ENCODE assay signal across 23 cellular contexts in genomic region chr1:47616036-47616435, GRCh38.
DNase-seq lines count a peak whose midpoint lies in the region; ATAC-seq and TF ChIP-seq lines count a peak whose summit lies in the region.
"Had no signal": no experiment of that assay in that cellular context is flagged by ENCODE, and none has a peak within 500 bp of the region (broad histone marks: within the 10 kb centered on the region; RNA-seq: fewer than 3 reads in every experiment).

No MANE protein-coding gene starts in this region.

- no peak overlapping the region for H4K5ac ChIP-seq in H9 (ENCODE audit: insufficient read length, low read depth, low read length)

- H3K27ac ChIP-seq in H9 (ENCODE audit: insufficient read length, low read depth, low read length) = no peak overlapping the region
- H3K27ac ChIP-seq: HL-60 had no signal

- no peak overlapping the region for H2AK5ac ChIP-seq in H9 (ENCODE audit: insufficient read length, low read length)

- peaks cover 22% of the 10 kb centered on the region for H3K27me3 Mint-ChIP-seq in H9 (ENCODE audit: low read depth)
- H3K27me3 Mint-ChIP-seq in activated T-helper 2 cell treated with anti-CD3 and anti-CD28 coated beads, Interferon-gamma antibody, Interleukin-2, Interleukin-4, amounts not matched to agents 10 μg/mL and 5 μg/mL and 100 μg/mL, durations not matched to agents 14 hours and 24 hours and 36 hours (ENCODE audit: low read depth) = no peaks in the 10 kb centered on the region
- H3K27me3 Mint-ChIP-seq: CD4-positive, CD25-positive, alpha-beta regulatory T cell had no signal

- no peak overlapping the region for H4K8ac ChIP-seq in H9 (replicated peaks; ENCODE audit: insufficient read length, low read depth, low read length)

- no peak overlapping the region for H3K4me3 Mint-ChIP-seq in H9
- H3K4me3 Mint-ChIP-seq in activated T-helper 2 cell treated with anti-CD3 and anti-CD28 coated beads, Interferon-gamma antibody, Interleukin-2, Interleukin-4, amounts not matched to agents 10 μg/mL and 5 μg/mL and 100 μg/mL, durations not matched to agents 14 hours and 24 hours and 36 hours (ENCODE audit: low read depth) = no peak overlapping the region
- no peak overlapping the region for H3K4me3 Mint-ChIP-seq in stimulated activated effector memory CD8-positive, alpha-beta T cell treated with anti-CD3 and anti-CD28 coated beads, Interleukin-12 subunit alpha, Interleukin-12 subunit beta, amount 100 ng/mL, for 72 hours
- H3K4me3 Mint-ChIP-seq: CD4-positive, CD25-positive, alpha-beta regulatory T cell; HFFc6 had no signal

- DNase-seq in H9 (peak; percentile 12), left lobe of liver (ENCODE audit: low spot score) (peak; percentile 30), medulla oblongata (ENCODE audit: extremely low spot score) (no peak), T-helper 2 cell (no peak)
- DNase-seq in activated T-helper 2 cell treated with anti-CD3 and anti-CD28 coated beads, Interferon-gamma antibody, Interleukin-2, Interleukin-4, amounts not matched to agents 10 μg/mL and 5 μg/mL and 100 μg/mL, durations not matched to agents 14 hours and 24 hours and 36 hours (ENCODE audit: low spot score) = peak; percentile 2
- peak in 1 of 2 donors; percentile 43 for DNase-seq in stimulated activated effector memory CD8-positive, alpha-beta T cell treated with anti-CD3 and anti-CD28 coated beads, Interleukin-12 subunit alpha, Interleukin-12 subunit beta, amount 100 ng/mL, for 72 hours (ENCODE audit: low spot score in 2 of 2)
- no peak for DNase-seq in activated T-cell treated with anti-CD3 and anti-CD28 coated beads, Interleukin-2, amount 50 U/mL, for 48 hours
- DNase-seq: CD4-positive, CD25-positive, alpha-beta regulatory T cell; COR-L47; DMS 273 treated with DMSO at 0.1 percent for 48 hours; DMS79 treated with DMSO at 0.1 percent for 48 hours; HFFc6; KBM-7; MM.1S; NCI-H1048; NCI-H1436; NCI-H187 treated with DMSO at 0.1 percent for 48 hours; NCI-H2107; NCI-H446 treated with DMSO at 0.1 percent for 48 hours; NCI-H526 treated with DMSO at 0.1 percent for 48 hours; SHP77 had no signal

- H2AFZ ChIP-seq in H9 (ENCODE audit: low read length) = no peak overlapping the region

- no peaks in the 10 kb centered on the region for H3K36me3 Mint-ChIP-seq in H9 (ENCODE audit: insufficient read depth in 1 of 3, low read depth in 3 of 3)
- H3K36me3 Mint-ChIP-seq in activated T-helper 2 cell treated with anti-CD3 and anti-CD28 coated beads, Interferon-gamma antibody, Interleukin-2, Interleukin-4, amounts not matched to agents 10 μg/mL and 5 μg/mL and 100 μg/mL, durations not matched to agents 14 hours and 24 hours and 36 hours (ENCODE audit: low read depth) = no peaks in the 10 kb centered on the region
- no peaks in the 10 kb centered on the region for H3K36me3 Mint-ChIP-seq in stimulated activated effector memory CD8-positive, alpha-beta T cell treated with anti-CD3 and anti-CD28 coated beads, Interleukin-12 subunit alpha, Interleukin-12 subunit beta, amount 100 ng/mL, for 72 hours
- H3K36me3 Mint-ChIP-seq: CD4-positive, CD25-positive, alpha-beta regulatory T cell had no signal

- H3K9me3 Mint-ChIP-seq in H9 = no peaks in the 10 kb centered on the region
- no peaks in the 10 kb centered on the region for H3K9me3 Mint-ChIP-seq in activated T-helper 2 cell treated with anti-CD3 and anti-CD28 coated beads, Interferon-gamma antibody, Interleukin-2, Interleukin-4, amounts not matched to agents 10 μg/mL and 5 μg/mL and 100 μg/mL, durations not matched to agents 14 hours and 24 hours and 36 hours
- no peaks in the 10 kb centered on the region for H3K9me3 Mint-ChIP-seq in stimulated activated effector memory CD8-positive, alpha-beta T cell treated with anti-CD3 and anti-CD28 coated beads, Interleukin-12 subunit alpha, Interleukin-12 subunit beta, amount 100 ng/mL, for 72 hours
- H3K9me3 Mint-ChIP-seq: HFFc6 had no signal

- H3K4me2 ChIP-seq in H9 (ENCODE audit: insufficient read depth, insufficient read length, low read length) = no peak overlapping the region

- no peaks in the 10 kb centered on the region for H3K79me2 ChIP-seq in H9 (ENCODE audit: insufficient read depth, low read length)

- H3K4ac ChIP-seq in H9 (ENCODE audit: low read depth, low read length) = no peak overlapping the region

- H3K23ac ChIP-seq in H9 (ENCODE audit: insufficient read length, low read depth, low read length) = no peak overlapping the region

- intact Hi-C loops in activated T-helper 2 cell treated with anti-CD3 and anti-CD28 coated beads, Interferon-gamma antibody, Interleukin-2, Interleukin-4, amounts not matched to agents 10 μg/mL and 5 μg/mL and 100 μg/mL, durations not matched to agents 14 hours and 24 hours and 36 hours (cut with micrococcal nuclease) = no loop called here

- H2BK120ac ChIP-seq in H9 (ENCODE audit: low read depth, low read length, poor library complexity, severe bottlenecking) = no peak overlapping the region

- TF ChIP-seq CTCF in H9 (conservative IDR thresholded peaks at IDR 0.05) = no peak

- no peak overlapping the region for H2BK20ac ChIP-seq in H9 (ENCODE audit: low read depth, low read length, poor library complexity, severe bottlenecking)

- no peak overlapping the region for H3K18ac ChIP-seq in H9 (ENCODE audit: insufficient read length, low read depth, low read length)

- no peak overlapping the region for H2BK15ac ChIP-seq in H9 (ENCODE audit: low read depth, low read length)

- no peak overlapping the region for H2BK12ac ChIP-seq in H9 (ENCODE audit: insufficient read length, low read depth, low read length)

- no peak overlapping the region for H3K14ac ChIP-seq in H9 (ENCODE audit: insufficient read depth, low read length)

- H3K4me1 ChIP-seq in H9 (ENCODE audit: insufficient read depth, low read length) = no peaks in the 10 kb centered on the region

- no peaks in the 10 kb centered on the region for H4K20me1 ChIP-seq in H9 (ENCODE audit: control insufficient read depth, insufficient read depth, insufficient read length)

- H3K23me2 ChIP-seq in H9 (ENCODE audit: insufficient read length, low read depth, low read length, poor library complexity, severe bottlenecking) = no peaks in the 10 kb centered on the region

- H3K9me3 ChIP-seq in H9 (ENCODE audit: control insufficient read depth, low read depth, low read length) = no peaks in the 10 kb centered on the region

- no peak overlapping the region for H4K91ac ChIP-seq in H9 (ENCODE audit: insufficient read length, low read depth, low read length)

- no peak overlapping the region for H2BK5ac ChIP-seq in H9 (ENCODE audit: insufficient read length, low read length)

- no peak overlapping the region for H3T11ph ChIP-seq in H9 (ENCODE audit: low read length)

- H3K79me1 ChIP-seq in H9 (ENCODE audit: insufficient read depth, low read depth, low read length, poor library complexity, severe bottlenecking) = no peaks in the 10 kb centered on the region

- H3K4me1 Mint-ChIP-seq in H9 = peaks cover 3 to 5% of the 10 kb centered on the region in 2 experiments; a peak in 1 of 4 replicates
- no peaks in the 10 kb centered on the region for H3K4me1 Mint-ChIP-seq in activated T-helper 2 cell treated with anti-CD3 and anti-CD28 coated beads, Interferon-gamma antibody, Interleukin-2, Interleukin-4, amounts not matched to agents 10 μg/mL and 5 μg/mL and 100 μg/mL, durations not matched to agents 14 hours and 24 hours and 36 hours (ENCODE audit: low read depth)
- H3K4me1 Mint-ChIP-seq in stimulated activated effector memory CD8-positive, alpha-beta T cell treated with anti-CD3 and anti-CD28 coated beads, Interleukin-12 subunit alpha, Interleukin-12 subunit beta, amount 100 ng/mL, for 72 hours = no peaks in the 10 kb centered on the region
- H3K4me1 Mint-ChIP-seq: CD4-positive, CD25-positive, alpha-beta regulatory T cell had no signal

- no peak overlapping the region for H3K9ac ChIP-seq in H9 (ENCODE audit: extremely low read depth, insufficient read length, low read length)

- no peak for ATAC-seq in left lobe of liver
- peak; percentile 20 for ATAC-seq in stimulated activated effector memory CD8-positive, alpha-beta T cell treated with anti-CD3 and anti-CD28 coated beads, Interleukin-12 subunit alpha, Interleukin-12 subunit beta, amount 100 ng/mL, for 72 hours
- ATAC-seq: HepG2 had no signal

- H3K27ac Mint-ChIP-seq in H9 = no peak overlapping the region
- H3K27ac Mint-ChIP-seq in activated T-helper 2 cell treated with anti-CD3 and anti-CD28 coated beads, Interferon-gamma antibody, Interleukin-2, Interleukin-4, amounts not matched to agents 10 μg/mL and 5 μg/mL and 100 μg/mL, durations not matched to agents 14 hours and 24 hours and 36 hours = no peak overlapping the region
- no peak overlapping the region for H3K27ac Mint-ChIP-seq in stimulated activated effector memory CD8-positive, alpha-beta T cell treated with anti-CD3 and anti-CD28 coated beads, Interleukin-12 subunit alpha, Interleukin-12 subunit beta, amount 100 ng/mL, for 72 hours
- H3K27ac Mint-ChIP-seq: CD4-positive, CD25-positive, alpha-beta regulatory T cell; HFFc6 had no signal

- WGBS in H9 (ENCODE audit: extremely low coverage, insufficient read length, low lambda C conversion rate) = no CpG with 5 or more reads among the region's 3 CpGs

- H3K56ac ChIP-seq in H9 (ENCODE audit: insufficient read length, low read depth, low read length) = no peak overlapping the region

- H3K27me3 ChIP-seq in H9 (ENCODE audit: insufficient read depth, low read length) = no peaks in the 10 kb centered on the region; the same call in 1 of the 2 replicates

Comparison
In these comparisons a context has a peak if more than half of its experiments do, and no peak if none do; other contexts are left out.
1. DNase-seq: peak in H9 (single experiment), activated T-helper 2 cell treated with anti-CD3 and anti-CD28 coated beads, Interferon-gamma antibody, Interleukin-2, Interleukin-4, amounts not matched to agents 10 μg/mL and 5 μg/mL and 100 μg/mL, durations not matched to agents 14 hours and 24 hours and 36 hours (single experiment) and left lobe of liver (single experiment); none in activated T-cell treated with anti-CD3 and anti-CD28 coated beads, Interleukin-2, amount 50 U/mL, for 48 hours (0 of 2), medulla oblongata (single experiment) and T-helper 2 cell (0 of 5).